Comparison of ENCODE assay signal across 9 cellular contexts in genomic region chr2:26344581-26345283, GRCh38. TPM values are rescaled to one million over a fixed set of nuclear protein-coding genes. Genes with fewer than 3 reads are reported as not detected.
DNase-seq lines count a peak whose midpoint lies in the region; ATAC-seq and TF ChIP-seq lines count a peak whose summit lies in the region.
"Had no signal": no experiment of that assay in that cellular context is flagged by ENCODE, and none has a peak within 500 bp of the region (broad histone marks: within the 10 kb centered on the region; RNA-seq: fewer than 3 reads in every experiment).

No MANE protein-coding gene starts in this region.

- peak overlapping the region; percentile 97 for H3K4me3 ChIP-seq in CD4-positive, CD25-positive, alpha-beta regulatory T cell (ENCODE audit: low read depth, low read length)
- H3K4me3 ChIP-seq in ascending aorta (peak overlapping the region; percentile 74 to 94), left lung (peak overlapping the region; percentile 70 to 76)

- TF ChIP-seq CTCF in ascending aorta (IDR thresholded peaks at IDR 0.05), result no peak
- TF ChIP-seq CTCF in left lung (IDR thresholded peaks at IDR 0.05), result no peak

- no peaks in the 10 kb centered on the region for H3K36me3 ChIP-seq in CD4-positive, CD25-positive, alpha-beta regulatory T cell (ENCODE audit: control insufficient read depth, insufficient read depth, low read length)
- H3K36me3 ChIP-seq in ascending aorta (no peaks in the 10 kb centered on the region), left lung (no peaks in the 10 kb centered on the region)

- H3K9me3 ChIP-seq in CD4-positive, CD25-positive, alpha-beta regulatory T cell (ENCODE audit: control insufficient read depth in 2 of 2, low read length in 2 of 2), result no peaks in the 10 kb centered on the region
- H3K9me3 ChIP-seq in ascending aorta (no peaks in the 10 kb centered on the region), left lung (no peaks in the 10 kb centered on the region)

- no peaks in the 10 kb centered on the region for H3K9me3 Mint-ChIP-seq in CD4-positive, CD25-positive, alpha-beta regulatory T cell

- H3K4me1 Mint-ChIP-seq in CD4-positive, CD25-positive, alpha-beta regulatory T cell, result peaks cover 21 to 53% (median 34%) of the 10 kb centered on the region in 4 donors

- H3K4me3 Mint-ChIP-seq in CD4-positive, CD25-positive, alpha-beta regulatory T cell, result peak overlapping the region; percentile 95 to 100 (median 98)

- H3K27me3 ChIP-seq in CD4-positive, CD25-positive, alpha-beta regulatory T cell (ENCODE audit: control insufficient read depth, insufficient read depth, low read length), result no peaks in the 10 kb centered on the region
- H3K27me3 ChIP-seq in ascending aorta (no peaks in the 10 kb centered on the region), left lung (no peaks in the 10 kb centered on the region)

- H3K27ac Mint-ChIP-seq in CD4-positive, CD25-positive, alpha-beta regulatory T cell, result peak overlapping the region; percentile 99 to 100 (median 99)

- no peak for ATAC-seq in CD4-positive, CD25-positive, alpha-beta regulatory T cell (ENCODE audit: low read depth in 2 of 2)
- ATAC-seq in left lung, result no peak
- ATAC-seq in stimulated activated naive CD8-positive, alpha-beta T cell treated with anti-CD3 and anti-CD28 coated beads, Interleukin-15, Interleukin-2, amounts not matched to agents 100 U/mL and 50 U/mL, for 24 hours, result no peak
- ATAC-seq in GM19455 (IDR thresholded peaks at IDR 0.05; ENCODE audit: unreplicated experiment), result no peak

- peak overlapping the region; percentile 99 for H3K27ac ChIP-seq in CD4-positive, CD25-positive, alpha-beta regulatory T cell (ENCODE audit: insufficient read depth, low read length, poor library complexity, severe bottlenecking)
- H3K27ac ChIP-seq in ascending aorta (peak overlapping the region; percentile 82 to 84), left lung (peak overlapping the region; percentile 91)

- H3K4me1 ChIP-seq in CD4-positive, CD25-positive, alpha-beta regulatory T cell (ENCODE audit: control insufficient read depth, insufficient read depth, low read length, poor library complexity, severe bottlenecking), result peaks cover 33% of the 10 kb centered on the region
- H3K4me1 ChIP-seq in ascending aorta (peaks cover 6 to 20% of the 10 kb centered on the region in 2 donors), left lung (peaks cover 15 to 31% of the 10 kb centered on the region in 2 donors)

- no peaks in the 10 kb centered on the region for H3K27me3 Mint-ChIP-seq in CD4-positive, CD25-positive, alpha-beta regulatory T cell

- peak in 1 of 3 donors; percentile 26 for DNase-seq in CD4-positive, CD25-positive, alpha-beta regulatory T cell
- peak; percentile 80 for DNase-seq in LoVo (ENCODE audit: low spot score)
- no peak for DNase-seq in ascending aorta (ENCODE audit: low spot score in 2 of 2)
- no peak for DNase-seq in left lung
- DNase-seq in stimulated activated naive CD8-positive, alpha-beta T cell treated with anti-CD3 and anti-CD28 coated beads, Interleukin-15, Interleukin-2, amounts not matched to agents 100 U/mL and 50 U/mL, for 24 hours, result peak; percentile 34
- no peak for DNase-seq in amygdala (lab: John Stamatoyannopoulos, UW)
- DNase-seq in cerebellar nuclear complex (lab: John Stamatoyannopoulos, UW), result no peak

- intact Hi-C loops in ascending aorta (cut with DNase I) (loop anchor here (2.0 to 10.0 kb wide), 4 partner anchors 312 to 1300 kb away; partner anchors contain the start of genes ASXL2, EFR3B, KIF3C and RAB10), left lung (cut with DNase I) (no loop called here)

- H3K36me3 Mint-ChIP-seq in CD4-positive, CD25-positive, alpha-beta regulatory T cell, result peaks cover 4% of the 10 kb centered on the region

RNA-seq across cellular contexts. Expression of gene SELENOI, which starts 1.2 kb away (rescaled TPM):
- total RNA-seq in CD4-positive, CD25-positive, alpha-beta regulatory T cell, result 42.8 TPM
- 1 to 10 TPM; 6.0 to 7.1 (median 6.3) TPM for polyA plus RNA-seq in CD4-positive, CD25-positive, alpha-beta regulatory T cell
- total RNA-seq in ascending aorta (2.2 TPM), left lung (10 to 100 TPM; 18.4 to 34.4 TPM)

RNA-seq across cellular contexts. Expression of gene ADGRF3, which starts 1.9 kb away (rescaled TPM):
- total RNA-seq in CD4-positive, CD25-positive, alpha-beta regulatory T cell, result 1.8 TPM
- polyA plus RNA-seq in CD4-positive, CD25-positive, alpha-beta regulatory T cell, result under 1 TPM; 0.23 to 0.57 (median 0.32) TPM
- total RNA-seq in ascending aorta (not detected), left lung (under 1 TPM; 0.08 to 0.12 TPM)
- total RNA-seq: NCI-H460 had no signal

RNA-seq across cellular contexts. Expression of gene DRC1, which starts 57.0 kb away (rescaled TPM):
- total RNA-seq in CD4-positive, CD25-positive, alpha-beta regulatory T cell, result not detected
- not detected for polyA plus RNA-seq in CD4-positive, CD25-positive, alpha-beta regulatory T cell
- total RNA-seq in ascending aorta (not detected), left lung (1 to 10 TPM in 1 of 2 donors, not detected in 1; 1.8 TPM)
- total RNA-seq: NCI-H460 had no signal

Comparison
In these comparisons a context has a peak if more than half of its experiments do, and no peak if none do; other contexts are left out.
1. DNase-seq: peak in LoVo (single experiment) and stimulated activated naive CD8-positive, alpha-beta T cell treated with anti-CD3 and anti-CD28 coated beads, Interleukin-15, Interleukin-2, amounts not matched to agents 100 U/mL and 50 U/mL, for 24 hours (single experiment); none in ascending aorta (0 of 2), left lung (0 of 2), amygdala (0 of 56) and cerebellar nuclear complex (0 of 2).
2. Peak in every context shown above with its lines, with median percentiles within 50 percentile points of each other: H3K27ac ChIP-seq and H3K4me3 ChIP-seq.